1 cellular context compared by ENCODE assay signal in genomic region chr1:101003012-101003650, GRCh38.
TF ChIP-seq lines count a peak whose summit lies in the region.

No MANE protein-coding gene starts in this region.

TF ChIP-seq in WTC11, 78 proteins besides CTCF, POLR2A, EP300 and RAD21 (continued from another document):
- no peak for TF ChIP-seq AR (CRISPR knock-in tag; IDR thresholded peaks at IDR 0.05)
- TF ChIP-seq PRRX2 (CRISPR knock-in tag; IDR thresholded peaks at IDR 0.05), result no peak
- TF ChIP-seq CDX4 (CRISPR knock-in tag; IDR thresholded peaks at IDR 0.05; ENCODE audit: borderline replicate concordance), result no peak
